Comparison of ENCODE assay signal across 8 cellular contexts in the genomic region with DNA sequence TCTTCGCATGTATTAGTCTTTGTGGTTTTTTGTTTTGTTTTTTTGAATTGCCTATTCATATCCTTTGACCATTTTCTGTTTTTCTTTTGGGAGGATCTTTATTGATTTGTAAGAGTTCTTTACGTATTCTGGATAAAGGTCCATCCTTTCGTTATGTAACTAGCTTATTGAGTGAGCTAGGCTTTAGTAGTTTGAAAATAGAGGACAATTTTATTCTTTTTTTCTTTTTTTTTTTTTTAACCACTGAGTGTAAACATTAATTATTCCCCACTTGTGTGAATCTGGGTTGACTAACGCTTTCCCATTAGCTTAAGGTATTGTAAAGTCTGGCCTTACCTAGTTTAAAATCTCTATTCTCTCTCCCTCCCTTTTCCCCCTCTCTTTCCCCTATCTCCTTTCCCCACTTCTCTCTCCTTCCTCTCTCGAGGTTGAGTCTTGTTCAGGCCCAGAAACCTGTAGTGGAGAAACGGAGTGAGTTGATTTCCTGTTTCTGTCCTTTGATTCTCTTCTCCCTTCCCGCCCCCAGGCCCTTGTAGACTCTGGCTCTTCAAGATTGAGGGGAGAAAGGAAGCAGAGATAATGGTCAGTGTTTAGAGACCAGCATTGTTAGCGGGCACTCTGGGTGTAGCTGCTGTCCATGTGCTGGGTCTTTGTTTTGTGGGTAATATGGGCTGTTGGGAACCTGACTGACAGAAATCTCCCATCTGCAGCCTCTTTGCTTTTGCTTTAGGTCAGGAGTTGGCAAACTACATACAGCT. TPM values are rescaled to one million over a fixed set of nuclear protein-coding genes. Genes with fewer than 3 reads are reported as not detected.
A peak's percentile ranks its signal among the peaks of the same experiment; 100 is the strongest.
DNase-seq lines count a peak whose midpoint lies in the region; ATAC-seq lines count a peak whose summit lies in the region.

No MANE protein-coding gene starts in this region.

- peak; percentile 38 for DNase-seq in Caki2 (ENCODE audit: low read depth)
- peak in 56 of 76 experiments; percentile 12 to 68 (median 35) for DNase-seq in HUDEP-2 (lab: John Stamatoyannopoulos, UW; ENCODE audit: unreplicated experiment in 76 of 76)
- peak; percentile 51 for DNase-seq in SK-MEL-5 (ENCODE audit: low read depth, low spot score)
- peak; percentile 71 for DNase-seq in dermis microvascular lymphatic vessel endothelial cell (ENCODE audit: low read depth in 2 of 2)
- DNase-seq in midbrain (lab: John Stamatoyannopoulos, UW), result peak; percentile 20
- no peak for DNase-seq in GM19240 (ENCODE audit: insufficient read length, low spot score)

- in situ Hi-C loops in Caki2 (cut with HindIII; ENCODE audit: low pct_unique_long_range_greater_than_20kb, low sequenced_read_pairs), result no loop called here
- in situ Hi-C loops in SK-MEL-5 (cut with HindIII; ENCODE audit: low pct_unique_long_range_greater_than_20kb, low sequenced_read_pairs), result no loop called here

- ATAC-seq in HG03354 (IDR thresholded peaks at IDR 0.05; ENCODE audit: poor library complexity, severe bottlenecking, unreplicated experiment), result no peak
- ATAC-seq in GM19351 (IDR thresholded peaks at IDR 0.05; ENCODE audit: unreplicated experiment), result no peak

RNA-seq across cellular contexts. Expression of gene MORC3, which starts 1.5 kb away (rescaled TPM):
- total RNA-seq in Caki2 (2014; rRNA removed; shearing (Covaris generic); ENCODE audit: low replicate concordance), result 14.4 and 19.2 TPM in 2 replicates
- 46.2 and 46.9 TPM in 2 replicates for total RNA-seq in SK-MEL-5 (2014; rRNA removed; shearing (Covaris generic))
- 17.1 and 24.1 TPM in 2 replicates for polyA plus RNA-seq in SK-MEL-5 (2015; cell fraction: cytosol; rRNA removed)
- polyA plus RNA-seq in SK-MEL-5 (2015; cell fraction: nucleus; rRNA removed), result 73.7 and 75.9 TPM in 2 replicates
- total RNA-seq in dermis microvascular lymphatic vessel endothelial cell, result 24.4 and 27.6 TPM in 2 replicates
